Comparison of ENCODE assay signal across 9 cellular contexts in genomic region chr10:99328579-99329237, GRCh38. TPM values are rescaled to one million over a fixed set of nuclear protein-coding genes. Genes with fewer than 3 reads are reported as not detected.
DNase-seq lines count a peak whose midpoint lies in the region; ATAC-seq and TF ChIP-seq lines count a peak whose summit lies in the region.
"Had no signal": no experiment of that assay in that cellular context is flagged by ENCODE, and none has a peak within 500 bp of the region (broad histone marks: within the 10 kb centered on the region; RNA-seq: fewer than 3 reads in every experiment).

No MANE protein-coding gene starts in this region.

- DNase-seq in breast epithelium (ENCODE audit: low spot score in 2 of 2): no peak
- no peak for DNase-seq in MCF 10A (ENCODE audit: unreplicated experiment)
- no peak for DNase-seq in lower lobe of right lung
- DNase-seq in upper lobe of right lung: no peak
- no peak for DNase-seq in DMS153 treated with DMSO at 0.1 percent for 48 hours (lab: John Stamatoyannopoulos, UW; ENCODE audit: unreplicated experiment)
- DNase-seq in D341Med (ENCODE audit: low spot score): no peak

- no TSS peak for BruUV-seq in MCF 10A (replicated peaks; lab: Mats Ljungman, UMichigan)

- H3K4me1 ChIP-seq in breast epithelium (peaks cover 0 to 4% of the 10 kb centered on the region in 2 donors), lower lobe of right lung (peaks cover 19% of the 10 kb centered on the region), upper lobe of right lung (peaks cover 7% of the 10 kb centered on the region)

- H3K36me3 Mint-ChIP-seq in MCF 10A (ENCODE audit: insufficient read depth, unreplicated experiment): no peaks in the 10 kb centered on the region

- H3K9me3 Mint-ChIP-seq in MCF 10A (ENCODE audit: unreplicated experiment): no peaks in the 10 kb centered on the region

- peaks cover 28% of the 10 kb centered on the region for H3K27me3 Mint-ChIP-seq in MCF 10A (ENCODE audit: insufficient read depth, unreplicated experiment)

- no peak for TF ChIP-seq POLR2A in breast epithelium (IDR thresholded peaks at IDR 0.05)

- H3K27me3 ChIP-seq in breast epithelium (peaks cover 6 to 20% of the 10 kb centered on the region in 2 donors), lower lobe of right lung (ENCODE audit: low read depth) (peaks cover 51% of the 10 kb centered on the region), upper lobe of right lung (peaks cover 32% of the 10 kb centered on the region)

- H3K27ac ChIP-seq in breast epithelium (no peak overlapping the region), angular gyrus (ENCODE audit: low read depth, low read length) (peak overlapping the region; percentile 64), lower lobe of right lung (no peak overlapping the region), upper lobe of right lung (no peak overlapping the region)
- H3K27ac ChIP-seq: tibial nerve had no signal

- CTCF ChIA-PET in MCF 10A (lab: Yijun Ruan, JAX): no interaction called here

- no peak overlapping the region for H3K27ac Mint-ChIP-seq in MCF 10A (ENCODE audit: low read depth, unreplicated experiment)

- H3K4me3 ChIP-seq in breast epithelium: peak overlapping the region; percentile 48 to 84 (median 63)
- peak overlapping the region; percentile 55 for H3K4me3 ChIP-seq in lower lobe of right lung
- peak overlapping the region; percentile 44 for H3K4me3 ChIP-seq in upper lobe of right lung

- no peak for ATAC-seq in lower lobe of right lung
- ATAC-seq in upper lobe of right lung: no peak
- ATAC-seq in GM21515 (IDR thresholded peaks at IDR 0.05; ENCODE audit: unreplicated experiment): no peak

- POLR2A ChIA-PET in MCF 10A (lab: Yijun Ruan, JAX): no interaction called here

- no peaks in the 10 kb centered on the region for H3K4me1 Mint-ChIP-seq in MCF 10A (ENCODE audit: insufficient read depth, unreplicated experiment)

- no peak overlapping the region for H3K4me3 Mint-ChIP-seq in MCF 10A (ENCODE audit: unreplicated experiment)

- no peak for TF ChIP-seq CTCF in breast epithelium (IDR thresholded peaks at IDR 0.05)
- no peak for TF ChIP-seq CTCF in MCF 10A (IDR thresholded peaks at IDR 0.05; ENCODE audit: unreplicated experiment)
- no peak for TF ChIP-seq CTCF in lower lobe of right lung (IDR thresholded peaks at IDR 0.05)
- no peak for TF ChIP-seq CTCF in upper lobe of right lung (IDR thresholded peaks at IDR 0.05)

- H3K9me3 ChIP-seq in breast epithelium (no peaks in the 10 kb centered on the region), lower lobe of right lung (no peaks in the 10 kb centered on the region), upper lobe of right lung (no peaks in the 10 kb centered on the region)

- intact Hi-C loops in breast epithelium (cut with DNase I; ENCODE audit: low total_unique reads) (no loop called here), MCF 10A (cut with micrococcal nuclease) (no loop called here), lower lobe of right lung (cut with DNase I) (no loop called here), upper lobe of right lung (cut with DNase I) (no loop called here)

- H3K36me3 ChIP-seq in breast epithelium: no peaks in the 10 kb centered on the region
- no peaks in the 10 kb centered on the region for H3K36me3 ChIP-seq in lower lobe of right lung
- no peaks in the 10 kb centered on the region for H3K36me3 ChIP-seq in upper lobe of right lung
- H3K36me3 ChIP-seq: tibial nerve had no signal

RNA-seq across cellular contexts. Expression of gene CNNM1, which starts 0.4 kb away (rescaled TPM):
- total RNA-seq in breast epithelium: under 1 TPM; 0.64 to 0.98 (median 0.88) TPM
- total RNA-seq in MCF 10A (2022): 0.10 TPM in 1 of 2 replicates, not detected in the other
- 0.35 TPM for total RNA-seq in lower lobe of right lung
- total RNA-seq in upper lobe of right lung: 0.69 TPM
